Comparison of ENCODE assay signal across 2 cellular contexts in genomic region chrX:129728061-129728460, GRCh38.
TF ChIP-seq lines count a peak whose summit lies in the region.

No MANE protein-coding gene starts in this region.

TF ChIP-seq in HepG2, 621 proteins besides CTCF, POLR2A, EP300 and RAD21:
- TF ChIP-seq KAT2B (IDR thresholded peaks at IDR 0.05; ENCODE audit: borderline replicate concordance, low read depth, low read length) (no peak), IRX3 (CRISPR knock-in tag; IDR thresholded peaks at IDR 0.05; ENCODE audit: borderline replicate concordance, low read depth) (no peak)

TF ChIP-seq in GM23338, 12 proteins besides CTCF, POLR2A, EP300 and RAD21:
- TF ChIP-seq EZH2phosphoT487 (IDR thresholded peaks at IDR 0.05; ENCODE audit: unreplicated experiment): no peak
- TF ChIP-seq EZH2 (IDR thresholded peaks at IDR 0.05; ENCODE audit: low read depth, unreplicated experiment): no peak
- TF ChIP-seq POLR2AphosphoS5 (IDR thresholded peaks at IDR 0.05; ENCODE audit: low read depth): no peak
- no peak for TF ChIP-seq ETS1 (IDR thresholded peaks at IDR 0.05)
- TF ChIP-seq STAT1 (IDR thresholded peaks at IDR 0.05; ENCODE audit: unreplicated experiment): no peak
- TF ChIP-seq ZNF114 (CRISPR knock-in tag; IDR thresholded peaks at IDR 0.05): no peak
- no peak for TF ChIP-seq NANOG (IDR thresholded peaks at IDR 0.05; ENCODE audit: borderline replicate concordance)
- TF ChIP-seq JUNB (IDR thresholded peaks at IDR 0.05; ENCODE audit: unreplicated experiment): no peak
- no peak for TF ChIP-seq ZNF331 (CRISPR knock-in tag; IDR thresholded peaks at IDR 0.05; ENCODE audit: low read depth)
- TF ChIP-seq CREB1 (CRISPR knock-in tag; IDR thresholded peaks at IDR 0.05; ENCODE audit: low read depth): no peak
- TF ChIP-seq, protein P1, sequence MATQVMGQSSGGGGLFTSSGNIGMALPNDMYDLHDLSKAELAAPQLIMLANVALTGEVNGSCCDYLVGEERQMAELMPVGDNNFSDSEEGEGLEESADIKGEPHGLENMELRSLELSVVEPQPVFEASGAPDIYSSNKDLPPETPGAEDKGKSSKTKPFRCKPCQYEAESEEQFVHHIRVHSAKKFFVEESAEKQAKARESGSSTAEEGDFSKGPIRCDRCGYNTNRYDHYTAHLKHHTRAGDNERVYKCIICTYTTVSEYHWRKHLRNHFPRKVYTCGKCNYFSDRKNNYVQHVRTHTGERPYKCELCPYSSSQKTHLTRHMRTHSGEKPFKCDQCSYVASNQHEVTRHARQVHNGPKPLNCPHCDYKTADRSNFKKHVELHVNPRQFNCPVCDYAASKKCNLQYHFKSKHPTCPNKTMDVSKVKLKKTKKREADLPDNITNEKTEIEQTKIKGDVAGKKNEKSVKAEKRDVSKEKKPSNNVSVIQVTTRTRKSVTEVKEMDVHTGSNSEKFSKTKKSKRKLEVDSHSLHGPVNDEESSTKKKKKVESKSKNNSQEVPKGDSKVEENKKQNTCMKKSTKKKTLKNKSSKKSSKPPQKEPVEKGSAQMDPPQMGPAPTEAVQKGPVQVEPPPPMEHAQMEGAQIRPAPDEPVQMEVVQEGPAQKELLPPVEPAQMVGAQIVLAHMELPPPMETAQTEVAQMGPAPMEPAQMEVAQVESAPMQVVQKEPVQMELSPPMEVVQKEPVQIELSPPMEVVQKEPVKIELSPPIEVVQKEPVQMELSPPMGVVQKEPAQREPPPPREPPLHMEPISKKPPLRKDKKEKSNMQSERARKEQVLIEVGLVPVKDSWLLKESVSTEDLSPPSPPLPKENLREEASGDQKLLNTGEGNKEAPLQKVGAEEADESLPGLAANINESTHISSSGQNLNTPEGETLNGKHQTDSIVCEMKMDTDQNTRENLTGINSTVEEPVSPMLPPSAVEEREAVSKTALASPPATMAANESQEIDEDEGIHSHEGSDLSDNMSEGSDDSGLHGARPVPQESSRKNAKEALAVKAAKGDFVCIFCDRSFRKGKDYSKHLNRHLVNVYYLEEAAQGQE (IDR thresholded peaks at IDR 0.05; ENCODE audit: unreplicated experiment): no peak
- no peak for TF ChIP-seq ZNF462 (CRISPR knock-in tag; IDR thresholded peaks at IDR 0.05)
